18 cellular contexts compared by ENCODE assay signal in the genomic region with DNA sequence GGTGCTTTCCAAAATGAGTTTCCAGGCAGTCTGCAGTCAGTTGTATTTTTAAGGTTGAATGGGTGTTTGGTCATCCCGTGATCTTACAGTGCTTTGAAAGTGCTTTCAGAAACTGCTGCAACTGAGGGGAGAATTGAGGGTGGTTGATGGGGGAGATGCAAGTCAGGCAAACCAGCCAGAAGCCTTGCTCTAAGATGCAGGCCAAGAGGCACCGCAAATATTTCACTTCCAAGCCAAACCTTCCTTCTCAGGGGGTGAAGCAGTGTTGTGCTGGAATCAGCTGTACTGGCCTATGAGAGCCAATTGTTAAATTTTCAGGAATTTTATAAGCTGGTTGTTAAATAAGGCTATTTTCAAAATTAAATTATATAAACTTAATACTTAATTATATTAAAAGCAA.
DNase-seq lines count a peak whose midpoint lies in the region; ATAC-seq, FAIRE-seq and TF ChIP-seq lines count a peak whose summit lies in the region.
"Had no signal": no experiment of that assay in that cellular context is flagged by ENCODE, and none has a peak within 500 bp of the region (broad histone marks: within the 10 kb centered on the region; RNA-seq: fewer than 3 reads in every experiment).

No MANE protein-coding gene starts in this region.

- TF ChIP-seq CTCF in GM12865 (IDR thresholded peaks at IDR 0.05; ENCODE audit: insufficient read depth, low read depth, low read length, missing control alignments): no peak
- no peak for TF ChIP-seq CTCF in esophagus squamous epithelium (IDR thresholded peaks at IDR 0.05)
- no peak for TF ChIP-seq CTCF in pancreas (IDR thresholded peaks at IDR 0.05)

- 13 to 21% methylated on average over 2 of the region's 2 CpGs for WGBS in esophagus squamous epithelium, 2 donors
- 64 to 75% methylated on average over 2 of the region's 2 CpGs for WGBS in pancreas, 2 donors

- H3K27me3 ChIP-seq in esophagus squamous epithelium (no peaks in the 10 kb centered on the region), pancreas (no peaks in the 10 kb centered on the region)
- H3K27me3 ChIP-seq: BE2C had no signal

- H3K4me3 ChIP-seq in GM12865 (ENCODE audit: low read depth, low read length) (no peak overlapping the region), esophagus squamous epithelium (no peak overlapping the region), pancreas (no peak overlapping the region)
- H3K4me3 ChIP-seq: GM23338 had no signal

- H3K4me1 ChIP-seq in esophagus squamous epithelium: peaks cover 0 to 66% (median 34%) of the 10 kb centered on the region in 3 donors
- H3K4me1 ChIP-seq in pancreas: no peaks in the 10 kb centered on the region
- H3K4me1 ChIP-seq: BE2C had no signal

- H3K27ac ChIP-seq in esophagus squamous epithelium: peak overlapping the region in 3 of 4 donors; percentile 53 to 69 (median 65)
- no peak overlapping the region for H3K27ac ChIP-seq in pancreas
- H3K27ac ChIP-seq: C4-2B, HL-60 had no signal

- TF ChIP-seq POLR2A in esophagus squamous epithelium (IDR thresholded peaks at IDR 0.05): no peak

- peak; percentile 38 for DNase-seq in GM12865 (ENCODE audit: low read depth)
- peak; percentile 79 for DNase-seq in astrocyte of the hippocampus (ENCODE audit: low read depth, low spot score)
- DNase-seq in esophagus squamous epithelium (lab: John Stamatoyannopoulos, UW): no peak
- DNase-seq in pancreas: no peak
- DNase-seq in cardiac septum (ENCODE audit: low spot score): no peak
- no peak for DNase-seq in COR-L47 (lab: John Stamatoyannopoulos, UW)
- DNase-seq in posterior cingulate gyrus: no peak
- DNase-seq: BE2C; CD4-positive, alpha-beta memory T cell; DMS79 treated with DMSO at 0.1 percent for 48 hours; EL; H7 had no signal

- no peak for ATAC-seq in pancreas
- ATAC-seq: GM23338 had no signal

- no peaks in the 10 kb centered on the region for H3K9me3 ChIP-seq in esophagus squamous epithelium
- H3K9me3 ChIP-seq in pancreas: no peaks in the 10 kb centered on the region
- H3K9me3 ChIP-seq: BE2C had no signal

- intact Hi-C loops in esophagus squamous epithelium (cut with DNase I): no loop called here
- intact Hi-C loops in pancreas (cut with DNase I): no loop called here
- intact Hi-C loops in cardiac septum (cut with DNase I): no loop called here
- intact Hi-C loops in posterior cingulate gyrus (cut with DNase I): no loop called here

- H3K36me3 ChIP-seq in esophagus squamous epithelium (no peaks in the 10 kb centered on the region), pancreas (no peaks in the 10 kb centered on the region)
- H3K36me3 ChIP-seq: BE2C had no signal

- FAIRE-seq in pancreas (lab: Jason Lieb, UNC): no peak
- FAIRE-seq: A204.1, D721Med, G401.6 had no signal

Comparison
In these comparisons a context has a peak if more than half of its experiments do, and no peak if none do; other contexts are left out.
1. DNase-seq: peak in GM12865 (single experiment) and astrocyte of the hippocampus (single experiment); none in esophagus squamous epithelium (single experiment), pancreas (0 of 6), cardiac septum (single experiment), COR-L47 (single experiment) and posterior cingulate gyrus (0 of 10).
2. H3K27ac ChIP-seq: peak in esophagus squamous epithelium (3 of 4); none in pancreas (0 of 4).